ENCODE assay signal across 18 cellular contexts in genomic region chr15:65771870-65772269, GRCh38.
"Had no signal": no experiment of that assay in that cellular context is flagged by ENCODE, and none has a peak within 500 bp of the region (broad histone marks: within the 10 kb centered on the region; RNA-seq: fewer than 3 reads in every experiment).

No MANE protein-coding gene starts in this region.

- H3K27me3 ChIP-seq: body of pancreas, colonic mucosa, foreskin keratinocyte, right atrium auricular region had no signal

- H3K4me1 Mint-ChIP-seq: neural crest cell had no signal

- H3K36me3 Mint-ChIP-seq: mesothelial cell of epicardium had no signal

- H3K9me3 ChIP-seq: body of pancreas, colonic mucosa, prostate gland, right atrium auricular region had no signal

- H3K4me3 Mint-ChIP-seq: activated naive CD8-positive, alpha-beta T cell treated with anti-CD3 and anti-CD28 coated beads, Interleukin-2, amount 10 ng/mL, durations not matched to agents 7 days and 5 days; endodermal cell; mesothelial cell of epicardium; neural crest cell; stimulated activated naive CD8-positive, alpha-beta T cell treated with anti-CD3 and anti-CD28 coated beads, Interleukin-15, amount 100 ng/mL, for 72 hours had no signal

- DNase-seq: activated CD4-positive, alpha-beta T cell treated with anti-CD3 and anti-CD28 coated beads for 1 hour; activated naive CD8-positive, alpha-beta T cell treated with anti-CD3 and anti-CD28 coated beads, Interleukin-2, amount 10 ng/mL, durations not matched to agents 7 days and 5 days; body of pancreas; colonic mucosa; endodermal cell; foreskin keratinocyte; glutamatergic neuron; kidney; stimulated activated naive CD8-positive, alpha-beta T cell treated with anti-CD3 and anti-CD28 coated beads, Interleukin-15, amount 100 ng/mL, for 72 hours; trophoblast cell had no signal

- ATAC-seq: body of pancreas; foreskin keratinocyte; left lobe of liver; SK-N-SH treated with all-trans-retinoic acid at 6 μM for 48 hours; stimulated activated naive CD8-positive, alpha-beta T cell treated with anti-CD3 and anti-CD28 coated beads, Interleukin-15, amount 100 ng/mL, for 72 hours had no signal

- H3K27ac ChIP-seq: body of pancreas, colonic mucosa, epithelial cell of prostate, foreskin keratinocyte, prostate gland, right atrium auricular region had no signal

- H3K4me1 ChIP-seq: foreskin keratinocyte, prostate gland had no signal

- H3K9me3 Mint-ChIP-seq: endodermal cell; mesothelial cell of epicardium; neural crest cell; stimulated activated naive CD8-positive, alpha-beta T cell treated with anti-CD3 and anti-CD28 coated beads, Interleukin-15, amount 100 ng/mL, for 72 hours had no signal

- FAIRE-seq: kidney had no signal

- H3K36me3 ChIP-seq: colonic mucosa, prostate gland, right atrium auricular region had no signal

- H3K4me3 ChIP-seq: body of pancreas, colonic mucosa, lung, prostate gland, right atrium auricular region had no signal

- H3K27ac Mint-ChIP-seq: activated naive CD8-positive, alpha-beta T cell treated with anti-CD3 and anti-CD28 coated beads, Interleukin-2, amount 10 ng/mL, durations not matched to agents 7 days and 5 days; endodermal cell; mesothelial cell of epicardium had no signal

- H3K27me3 Mint-ChIP-seq: activated naive CD8-positive, alpha-beta T cell treated with anti-CD3 and anti-CD28 coated beads, Interleukin-2, amount 10 ng/mL, durations not matched to agents 7 days and 5 days; stimulated activated naive CD8-positive, alpha-beta T cell treated with anti-CD3 and anti-CD28 coated beads, Interleukin-15, amount 100 ng/mL, for 72 hours had no signal
